ENCODE assay signal across 8 cellular contexts in genomic region chr10:78047314-78047891, GRCh38. TPM values are rescaled to one million over a fixed set of nuclear protein-coding genes. Genes with fewer than 3 reads are reported as not detected.
DNase-seq lines count a peak whose midpoint lies in the region; ATAC-seq and TF ChIP-seq lines count a peak whose summit lies in the region.

No MANE protein-coding gene starts in this region.

- WGBS in suprapubic skin: 27% methylated on average over 13 of the region's 13 CpGs

- TF ChIP-seq EP300 in suprapubic skin (IDR thresholded peaks at IDR 0.05): no peak

- H3K9me2 ChIP-seq in Karpas-422 (replicated peaks; ENCODE audit: insufficient read depth, low read length): no peaks in the 10 kb centered on the region

- no peaks in the 10 kb centered on the region for H3K79me2 ChIP-seq in Karpas-422 (ENCODE audit: low read length)

- H3K4me3 ChIP-seq in Karpas-422 (ENCODE audit: low read length) (no peak overlapping the region), suprapubic skin (no peak overlapping the region)

- H3K4me1 ChIP-seq in Karpas-422 (ENCODE audit: low read length): no peaks in the 10 kb centered on the region; the same call in 1 of the 2 replicates
- peaks cover 12% of the 10 kb centered on the region for H3K4me1 ChIP-seq in suprapubic skin

- H3K9ac ChIP-seq in Karpas-422 (ENCODE audit: low read length): no peak overlapping the region

- TF ChIP-seq CTCF in suprapubic skin (IDR thresholded peaks at IDR 0.05): peak; percentile 78 to 87

- peak; percentile 52 to 55 for DNase-seq in AML-193 (lab: John Stamatoyannopoulos, UW)
- DNase-seq in Karpas-422: peak; percentile 93
- peak; percentile 76 for DNase-seq in RKO (ENCODE audit: low spot score)
- DNase-seq in activated T-helper 1 cell treated with anti-CD3 and anti-CD28 coated beads, Interleukin-2, amount 50 U/mL, for 16 hours (ENCODE audit: low read depth in 1 of 2, low spot score in 1 of 2): peak; percentile 60 to 73
- DNase-seq in fibroblast of the conjunctiva (ENCODE audit: low read depth): peak; percentile 78
- peak in 54 of 56 donors; percentile 11 to 95 (median 78) for DNase-seq in nucleus accumbens (lab: John Stamatoyannopoulos, UW)
- DNase-seq in suprapubic skin (ENCODE audit: low spot score in 2 of 2): peak; percentile 88 to 93

- H3K4me2 ChIP-seq in Karpas-422 (ENCODE audit: low read depth, low read length, poor library complexity, severe bottlenecking): no peak overlapping the region

- H3K36me3 ChIP-seq in Karpas-422 (ENCODE audit: insufficient read depth, low read length): no peaks in the 10 kb centered on the region
- H3K36me3 ChIP-seq in suprapubic skin: peaks cover 5% of the 10 kb centered on the region

- no peak overlapping the region for H2AFZ ChIP-seq in Karpas-422 (ENCODE audit: low read length)

- TF ChIP-seq POLR2A in suprapubic skin (IDR thresholded peaks at IDR 0.05): no peak

- H3K27ac ChIP-seq in Karpas-422 (ENCODE audit: low read length) (no peak overlapping the region), suprapubic skin (no peak overlapping the region)

- peak; percentile 60 for ATAC-seq in GM19043 (IDR thresholded peaks at IDR 0.05; ENCODE audit: low read depth, unreplicated experiment)

- H4K20me1 ChIP-seq in Karpas-422 (ENCODE audit: insufficient read depth, low read depth, low read length): peaks cover 7% of the 10 kb centered on the region

- H3K27me3 ChIP-seq in Karpas-422 (ENCODE audit: low read length): no peaks in the 10 kb centered on the region
- no peaks in the 10 kb centered on the region for H3K27me3 ChIP-seq in suprapubic skin

- H3K9me3 ChIP-seq in Karpas-422 (ENCODE audit: low read length) (no peaks in the 10 kb centered on the region), suprapubic skin (no peaks in the 10 kb centered on the region)

RNA-seq across cellular contexts. Expression of gene RPS24, which starts 13.7 kb away (rescaled TPM):
- total RNA-seq in Karpas-422 (2014; rRNA removed; shearing (Covaris generic); ENCODE audit: low replicate concordance): 2,812 and 3,158 TPM in 2 replicates
- total RNA-seq in suprapubic skin: 1,000 to 10,000 TPM; 1,912 to 3,227 (median 3,162) TPM

RNA-seq across cellular contexts. Expression of gene POLR3A, which starts 18.1 kb away (rescaled TPM):
- 17.7 and 25.5 TPM in 2 replicates for total RNA-seq in Karpas-422 (2014; rRNA removed; shearing (Covaris generic); ENCODE audit: low replicate concordance)
- 10 to 100 TPM in 3 of 4 donors, 1 to 10 TPM in 1; 9.7 to 18.3 (median 12.8) TPM for total RNA-seq in suprapubic skin
